ENCODE assay signal across 16 cellular contexts in the genomic region with DNA sequence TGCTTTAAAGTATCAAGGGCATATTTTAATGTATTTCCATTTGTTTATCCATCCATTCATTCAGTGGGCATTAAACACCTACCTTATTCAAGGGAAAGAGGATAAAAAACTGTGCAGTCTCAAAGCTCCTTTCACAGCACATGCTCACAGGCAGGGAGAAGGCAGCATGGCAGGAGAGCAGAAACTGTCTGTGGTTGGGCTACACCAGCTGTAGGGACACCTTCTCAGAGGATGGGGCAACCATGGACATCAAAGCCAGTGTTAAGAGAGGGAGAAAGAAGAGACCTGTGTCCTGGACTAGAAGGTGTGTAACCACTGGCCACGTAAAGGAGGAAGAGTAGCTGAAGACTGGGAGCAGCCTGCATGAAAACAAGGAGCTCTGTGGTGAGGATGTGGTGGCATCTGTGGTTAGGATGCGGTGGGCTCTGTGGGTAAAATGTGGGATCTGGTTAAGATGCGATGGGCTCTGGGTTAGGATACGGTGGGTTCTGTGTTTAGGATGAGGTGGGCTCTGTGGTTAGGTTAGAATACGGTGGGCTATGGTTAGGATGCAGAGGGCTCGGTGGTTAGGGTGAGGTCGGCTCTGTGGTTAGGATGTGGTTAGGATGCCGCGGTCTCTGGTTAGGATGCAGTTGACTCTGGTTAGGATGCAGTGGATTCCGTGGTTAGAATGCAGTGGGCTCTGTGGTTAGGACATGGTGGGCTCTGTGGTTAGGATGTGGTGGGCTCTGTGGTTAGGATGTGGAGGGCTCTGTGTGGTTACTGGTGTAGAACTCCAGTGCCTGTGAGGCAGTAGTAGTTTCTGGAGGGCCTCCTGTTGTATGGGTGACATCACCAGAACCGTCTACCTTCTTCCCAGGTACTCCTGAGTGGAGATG.
DNase-seq lines count a peak whose midpoint lies in the region; ATAC-seq and TF ChIP-seq lines count a peak whose summit lies in the region.
"Had no signal": no experiment of that assay in that cellular context is flagged by ENCODE, and none has a peak within 500 bp of the region (broad histone marks: within the 10 kb centered on the region; RNA-seq: fewer than 3 reads in every experiment).

No MANE protein-coding gene starts in this region.

- TF ChIP-seq CTCF in endothelial cell (IDR thresholded peaks at IDR 0.05; ENCODE audit: unreplicated experiment), result no peak

- H3K4me1 Mint-ChIP-seq in endothelial cell (ENCODE audit: unreplicated experiment), result peaks cover 45% of the 10 kb centered on the region

- peaks cover 9% of the 10 kb centered on the region for H3K36me3 Mint-ChIP-seq in endothelial cell (ENCODE audit: low read depth, unreplicated experiment)

- H3K4me3 Mint-ChIP-seq in endothelial cell (ENCODE audit: unreplicated experiment), result no peak overlapping the region

- H3K27me3 Mint-ChIP-seq in endothelial cell (ENCODE audit: unreplicated experiment), result peaks cover 5% of the 10 kb centered on the region

- peak; percentile 11 for DNase-seq in stimulated activated CD4-positive, alpha-beta T cell treated with anti-CD3 and anti-CD28 coated beads, Interleukin-15, amount 100 ng/mL, for 24 hours
- DNase-seq in stimulated activated CD4-positive, alpha-beta T cell treated with anti-CD3 and anti-CD28 coated beads, Interleukin-4, amount 100 ng/mL, for 1 hour, result no peak
- DNase-seq in UCSD-AML1 (lab: John Stamatoyannopoulos, UW; ENCODE audit: unreplicated experiment) (peak; percentile 70), endothelial cell (ENCODE audit: low spot score) (no peak), ureter (ENCODE audit: low spot score) (peak; percentile 25), HuH-7 (ENCODE audit: low spot score) (no peak)
- DNase-seq: AML-193, DMS153, erythroblast, NCI-H1105 treated with DMSO at 0.1 percent for 48 hours, NCI-H82, SK-N-SH, trophoblast cell had no signal

- peak overlapping the region; percentile 20 for H3K27ac Mint-ChIP-seq in endothelial cell (ENCODE audit: unreplicated experiment)

- no peaks in the 10 kb centered on the region for H3K9me3 Mint-ChIP-seq in endothelial cell (ENCODE audit: unreplicated experiment)

- no peak for ATAC-seq in HG02798 (IDR thresholded peaks at IDR 0.05; ENCODE audit: poor library complexity, unreplicated experiment)
- ATAC-seq in GM21576 (IDR thresholded peaks at IDR 0.05; ENCODE audit: unreplicated experiment), result no peak
- ATAC-seq: pancreas had no signal

Comparison
In these comparisons a context has a peak if more than half of its experiments do, and no peak if none do; other contexts are left out.
1. DNase-seq: peak in stimulated activated CD4-positive, alpha-beta T cell treated with anti-CD3 and anti-CD28 coated beads, Interleukin-15, amount 100 ng/mL, for 24 hours (single experiment), UCSD-AML1 (single experiment) and ureter (single experiment); none in stimulated activated CD4-positive, alpha-beta T cell treated with anti-CD3 and anti-CD28 coated beads, Interleukin-4, amount 100 ng/mL, for 1 hour (single experiment), endothelial cell (single experiment) and HuH-7 (single experiment).